In genomic region chr6:38617856-38618255, GRCh38 we compare ENCODE assay signal across 14 cellular contexts.
"Had no signal": no experiment of that assay in that cellular context is flagged by ENCODE, and none has a peak within 500 bp of the region (broad histone marks: within the 10 kb centered on the region; RNA-seq: fewer than 3 reads in every experiment).

No MANE protein-coding gene starts in this region.

- ATAC-seq: esophagus mucosa; gastrocnemius medialis; lower lobe of right lung; naive thymus-derived CD4-positive, alpha-beta T cell; right cardiac atrium had no signal

- H3K36me3 Mint-ChIP-seq: immature natural killer cell, memory B cell had no signal

- H3K4me3 ChIP-seq: gastrocnemius medialis, left ventricle myocardium inferior, lower lobe of right lung, smooth muscle cell had no signal

- H3K9me3 Mint-ChIP-seq: immature natural killer cell; memory B cell; naive thymus-derived CD4-positive, alpha-beta T cell had no signal

- H3K36me3 ChIP-seq: gastrocnemius medialis, left ventricle myocardium inferior, lower lobe of right lung had no signal

- H3K27me3 ChIP-seq: gastrocnemius medialis had no signal

- H3K27me3 Mint-ChIP-seq: memory B cell; naive thymus-derived CD4-positive, alpha-beta T cell had no signal

- H3K27ac ChIP-seq: gastrocnemius medialis, left ventricle myocardium inferior, lower lobe of right lung had no signal

- H3K4me3 Mint-ChIP-seq: immature natural killer cell; memory B cell; naive thymus-derived CD4-positive, alpha-beta T cell; nephron progenitor cell had no signal

- DNase-seq: effector memory CD4-positive, alpha-beta T cell; gastrocnemius medialis; glutamatergic neuron; immature natural killer cell; left ventricle myocardium inferior; lower lobe of right lung; naive thymus-derived CD4-positive, alpha-beta T cell; nephron progenitor cell; right cardiac atrium; stimulated activated CD4-positive, alpha-beta T cell treated with anti-CD3 and anti-CD28 coated beads, Interleukin-2, amount 100 ng/mL, for 48 hours; stimulated activated naive CD4-positive, alpha-beta T cell treated with Interleukin-2 at 50 U/mL for 16 hours had no signal

- H3K4me1 Mint-ChIP-seq: nephron progenitor cell had no signal

- H3K4me1 ChIP-seq: gastrocnemius medialis had no signal

- H3K27ac Mint-ChIP-seq: immature natural killer cell; memory B cell; naive thymus-derived CD4-positive, alpha-beta T cell; nephron progenitor cell had no signal

- H3K9me3 ChIP-seq: gastrocnemius medialis, lower lobe of right lung had no signal
